Comparison of ENCODE assay signal across 22 cellular contexts in genomic region chr2:12796617-12797016, GRCh38.
A peak's percentile ranks its signal among the peaks of the same experiment; 100 is the strongest.
DNase-seq lines count a peak whose midpoint lies in the region; ATAC-seq and TF ChIP-seq lines count a peak whose summit lies in the region.
"Had no signal": no experiment of that assay in that cellular context is flagged by ENCODE, and none has a peak within 500 bp of the region (broad histone marks: within the 10 kb centered on the region; RNA-seq: fewer than 3 reads in every experiment).

No MANE protein-coding gene starts in this region.

- H3K27ac ChIP-seq in right atrium auricular region: no peak overlapping the region
- H3K27ac ChIP-seq in neural progenitor cell: no peak overlapping the region
- H3K27ac ChIP-seq in endodermal cell (ENCODE audit: low read depth, low read length): no peak overlapping the region
- H3K27ac ChIP-seq: C4-2B, GM23248, parathyroid adenoma had no signal

- H3K4me3 ChIP-seq in right atrium auricular region (no peak overlapping the region), neural progenitor cell (no peak overlapping the region), endodermal cell (ENCODE audit: low read length) (no peak overlapping the region)
- H3K4me3 ChIP-seq: GM23248, smooth muscle cell had no signal

- H3K36me3 Mint-ChIP-seq in neural progenitor cell (no peaks in the 10 kb centered on the region), endodermal cell (ENCODE audit: low read depth) (no peaks in the 10 kb centered on the region)
- H3K36me3 Mint-ChIP-seq in activated CD8-positive, alpha-beta T cell treated with anti-CD3 and anti-CD28 coated beads for 36 hours (ENCODE audit: low read depth): peaks cover 7% of the 10 kb centered on the region

- H3K4me1 Mint-ChIP-seq in neural progenitor cell: peaks cover 8% of the 10 kb centered on the region
- H3K4me1 Mint-ChIP-seq in endodermal cell: no peaks in the 10 kb centered on the region
- peaks cover 8% of the 10 kb centered on the region for H3K4me1 Mint-ChIP-seq in activated CD8-positive, alpha-beta T cell treated with anti-CD3 and anti-CD28 coated beads for 36 hours (ENCODE audit: low read depth)
- H3K4me1 Mint-ChIP-seq: activated T-helper 17 cell treated with anti-CD3 and anti-CD28 coated beads, Interleukin-2, amount 50 U/mL, for 72 hours had no signal

- H3K4me2 ChIP-seq in neural progenitor cell: no peak overlapping the region
- H3K4me2 ChIP-seq: SK-N-SH, smooth muscle cell had no signal

- H4K20me1 ChIP-seq in neural progenitor cell (ENCODE audit: low read depth): no peaks in the 10 kb centered on the region

- ATAC-seq in Right ventricle myocardium superior (ENCODE audit: poor library complexity): peak; percentile 92
- peak; percentile 59 to 95 for ATAC-seq in left cardiac atrium
- ATAC-seq in activated CD8-positive, alpha-beta T cell treated with anti-CD3 and anti-CD28 coated beads for 36 hours: no peak
- ATAC-seq: activated T-helper 17 cell treated with anti-CD3 and anti-CD28 coated beads, Interleukin-2, amount 50 U/mL, for 72 hours; left colon; PC-3 had no signal

- no peak overlapping the region for H2AFZ ChIP-seq in neural progenitor cell (replicated peaks)
- H2AFZ ChIP-seq: parathyroid adenoma had no signal

- CTCF ChIA-PET in activated CD8-positive, alpha-beta T cell treated with anti-CD3 and anti-CD28 coated beads for 36 hours (lab: Charles Lee): interaction anchor here (1.1 kb wide), 1 partner anchor 210 kb away, joined by 4 read pairs; no protein-coding TSS in a partner anchor

- intact Hi-C loops in Right ventricle myocardium superior (cut with DNase I) (no loop called here), left cardiac atrium (cut with DNase I) (loop anchor here in 1 of 2 donors (5.0 kb wide), 1 partner anchor 64 kb away; no protein-coding TSS in a partner anchor)
- intact Hi-C loops in activated CD8-positive, alpha-beta T cell treated with anti-CD3 and anti-CD28 coated beads for 36 hours (cut with micrococcal nuclease): no loop called here

- H3K4me3 Mint-ChIP-seq in neural progenitor cell (no peak overlapping the region), endodermal cell (no peak overlapping the region)
- H3K4me3 Mint-ChIP-seq in activated CD8-positive, alpha-beta T cell treated with anti-CD3 and anti-CD28 coated beads for 36 hours: no peak overlapping the region
- H3K4me3 Mint-ChIP-seq: activated T-helper 17 cell treated with anti-CD3 and anti-CD28 coated beads, Interleukin-2, amount 50 U/mL, for 72 hours had no signal

- no peak overlapping the region for H3K27ac Mint-ChIP-seq in neural progenitor cell
- no peak overlapping the region for H3K27ac Mint-ChIP-seq in endodermal cell
- H3K27ac Mint-ChIP-seq in activated CD8-positive, alpha-beta T cell treated with anti-CD3 and anti-CD28 coated beads for 36 hours: no peak overlapping the region
- H3K27ac Mint-ChIP-seq: activated T-helper 17 cell treated with anti-CD3 and anti-CD28 coated beads, Interleukin-2, amount 50 U/mL, for 72 hours had no signal

- POLR2A ChIA-PET in activated CD8-positive, alpha-beta T cell treated with anti-CD3 and anti-CD28 coated beads for 36 hours (lab: Charles Lee): no interaction called here

- TF ChIP-seq CTCF in right atrium auricular region (IDR thresholded peaks at IDR 0.05): no peak
- no peak for TF ChIP-seq CTCF in neural progenitor cell (IDR thresholded peaks at IDR 0.05)
- TF ChIP-seq CTCF in endodermal cell (conservative IDR thresholded peaks at IDR 0.05): no peak
- TF ChIP-seq CTCF in activated CD8-positive, alpha-beta T cell treated with anti-CD3 and anti-CD28 coated beads for 36 hours (IDR thresholded peaks at IDR 0.05): no peak

- H3K9ac ChIP-seq in neural progenitor cell: no peak overlapping the region
- H3K9ac ChIP-seq in endodermal cell (ENCODE audit: extremely low read depth, low read length, poor library complexity, severe bottlenecking): no peak overlapping the region
- H3K9ac ChIP-seq: GM23248, parathyroid adenoma, SK-N-SH had no signal

- H3K4me1 ChIP-seq in right atrium auricular region (no peaks in the 10 kb centered on the region), neural progenitor cell (no peaks in the 10 kb centered on the region), endodermal cell (ENCODE audit: control insufficient read depth, insufficient read depth, low read length) (no peaks in the 10 kb centered on the region)
- H3K4me1 ChIP-seq: parathyroid adenoma had no signal

- no peaks in the 10 kb centered on the region for H3F3A ChIP-seq in neural progenitor cell (ENCODE audit: low read depth)

- H3K27me3 ChIP-seq in right atrium auricular region (no peaks in the 10 kb centered on the region), neural progenitor cell (no peaks in the 10 kb centered on the region), endodermal cell (ENCODE audit: control insufficient read depth, insufficient read depth, low read length, poor library complexity, severe bottlenecking) (no peaks in the 10 kb centered on the region)

- no peaks in the 10 kb centered on the region for H3K79me2 ChIP-seq in neural progenitor cell (ENCODE audit: low read depth)
- H3K79me2 ChIP-seq: parathyroid adenoma had no signal

- no peaks in the 10 kb centered on the region for H3K36me3 ChIP-seq in right atrium auricular region
- H3K36me3 ChIP-seq in neural progenitor cell: no peaks in the 10 kb centered on the region
- no peaks in the 10 kb centered on the region for H3K36me3 ChIP-seq in endodermal cell (ENCODE audit: control insufficient read depth, insufficient read depth, low read length)

- peaks cover 0 to 6% of the 10 kb centered on the region in 2 donors for H3K9me3 ChIP-seq in right atrium auricular region
- H3K9me3 ChIP-seq in neural progenitor cell (ENCODE audit: low read depth): no peaks in the 10 kb centered on the region
- H3K9me3 ChIP-seq in endodermal cell (ENCODE audit: control insufficient read depth, low read length): peaks cover 4% of the 10 kb centered on the region

- WGBS in endodermal cell (ENCODE audit: insufficient coverage in 1 of 2, insufficient read length in 1 of 2), 2 experiments: 82 to 88% methylated on average over 3 to 4 of the region's 4 CpGs

- H3K9me3 Mint-ChIP-seq in neural progenitor cell (peaks cover 9% of the 10 kb centered on the region), endodermal cell (peaks cover 4% of the 10 kb centered on the region)
- H3K9me3 Mint-ChIP-seq in activated CD8-positive, alpha-beta T cell treated with anti-CD3 and anti-CD28 coated beads for 36 hours: peaks cover 18% of the 10 kb centered on the region

- H3K27me3 Mint-ChIP-seq in neural progenitor cell (ENCODE audit: insufficient read depth, low read depth) (no peaks in the 10 kb centered on the region), endodermal cell (ENCODE audit: insufficient read depth) (no peaks in the 10 kb centered on the region)
- H3K27me3 Mint-ChIP-seq in activated CD8-positive, alpha-beta T cell treated with anti-CD3 and anti-CD28 coated beads for 36 hours: no peaks in the 10 kb centered on the region
- H3K27me3 Mint-ChIP-seq: activated T-helper 17 cell treated with anti-CD3 and anti-CD28 coated beads, Interleukin-2, amount 50 U/mL, for 72 hours had no signal

- peak; percentile 76 for DNase-seq in Right ventricle myocardium superior
- DNase-seq in right atrium auricular region (ENCODE audit: low spot score): no peak
- peak; percentile 71 for DNase-seq in left cardiac atrium
- DNase-seq in neural progenitor cell (ENCODE audit: low spot score): peak; percentile 38
- DNase-seq in endodermal cell: no peak
- DNase-seq in activated CD8-positive, alpha-beta T cell treated with anti-CD3 and anti-CD28 coated beads for 36 hours: no peak
- no peak for DNase-seq in AG08395 (ENCODE audit: low spot score)
- DNase-seq in NCI-H1436 (lab: John Stamatoyannopoulos, UW): no peak
- DNase-seq: activated CD4-positive, CD25-positive, alpha-beta regulatory T cell treated with anti-CD3 and anti-CD28 coated beads, Interleukin-2, amount 50 U/mL, for 72 hours; cerebellar nuclear complex; GM23248; left colon; NCI-H2171 treated with DMSO at 0.1 percent for 48 hours; NCI-H82; PC-3; SK-N-SH; stimulated activated CD4-positive, alpha-beta T cell treated with anti-CD3 and anti-CD28 coated beads, Interleukin-4, amount 100 ng/mL, for 4 hours; T-helper 9 cell had no signal

Comparison
In these comparisons a context has a peak if more than half of its experiments do, and no peak if none do; other contexts are left out.
1. DNase-seq: peak in Right ventricle myocardium superior (single experiment), left cardiac atrium (single experiment) and neural progenitor cell (single experiment); none in right atrium auricular region (single experiment), endodermal cell (single experiment), activated CD8-positive, alpha-beta T cell treated with anti-CD3 and anti-CD28 coated beads for 36 hours (single experiment), AG08395 (single experiment) and NCI-H1436 (single experiment).